Comparison of ENCODE assay signal across 1 cellular context in the genomic region with DNA sequence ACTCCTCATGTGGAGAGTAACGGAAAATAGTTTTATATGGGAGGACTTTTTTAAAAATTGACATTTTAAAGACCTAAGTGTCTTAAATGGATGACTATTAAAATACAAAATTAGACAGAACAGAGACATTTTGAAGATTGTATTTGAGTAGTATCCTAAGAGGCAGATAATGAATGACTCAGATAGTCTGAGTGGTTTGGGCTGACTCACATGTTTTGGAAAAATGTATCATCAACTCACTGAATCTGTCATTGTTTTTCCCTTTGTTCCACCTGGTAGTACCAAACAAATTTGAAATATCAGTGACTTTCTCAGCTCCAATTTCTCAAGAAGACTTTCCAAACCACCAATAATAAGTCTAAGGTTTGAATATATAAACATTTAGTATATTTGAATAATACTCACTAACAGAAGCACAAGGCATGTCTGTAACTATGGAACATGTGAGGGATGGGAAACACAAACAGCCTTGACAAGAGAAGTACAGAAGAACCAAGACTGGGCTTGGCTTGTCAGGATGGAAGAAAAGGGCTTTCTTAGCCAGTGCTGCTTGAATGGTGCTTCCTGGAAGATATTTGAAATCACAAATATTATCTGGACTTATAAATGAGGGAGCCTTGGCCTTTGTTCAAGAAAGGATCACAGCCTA.
A peak's percentile ranks its signal among the peaks of the same experiment; 100 is the strongest.
TF ChIP-seq lines count a peak whose summit lies in the region.

No MANE protein-coding gene starts in this region.

TF ChIP-seq in SK-N-SH, 30 proteins besides CTCF, POLR2A, EP300 and RAD21 (continued from another document):
- TF ChIP-seq, protein P1, sequence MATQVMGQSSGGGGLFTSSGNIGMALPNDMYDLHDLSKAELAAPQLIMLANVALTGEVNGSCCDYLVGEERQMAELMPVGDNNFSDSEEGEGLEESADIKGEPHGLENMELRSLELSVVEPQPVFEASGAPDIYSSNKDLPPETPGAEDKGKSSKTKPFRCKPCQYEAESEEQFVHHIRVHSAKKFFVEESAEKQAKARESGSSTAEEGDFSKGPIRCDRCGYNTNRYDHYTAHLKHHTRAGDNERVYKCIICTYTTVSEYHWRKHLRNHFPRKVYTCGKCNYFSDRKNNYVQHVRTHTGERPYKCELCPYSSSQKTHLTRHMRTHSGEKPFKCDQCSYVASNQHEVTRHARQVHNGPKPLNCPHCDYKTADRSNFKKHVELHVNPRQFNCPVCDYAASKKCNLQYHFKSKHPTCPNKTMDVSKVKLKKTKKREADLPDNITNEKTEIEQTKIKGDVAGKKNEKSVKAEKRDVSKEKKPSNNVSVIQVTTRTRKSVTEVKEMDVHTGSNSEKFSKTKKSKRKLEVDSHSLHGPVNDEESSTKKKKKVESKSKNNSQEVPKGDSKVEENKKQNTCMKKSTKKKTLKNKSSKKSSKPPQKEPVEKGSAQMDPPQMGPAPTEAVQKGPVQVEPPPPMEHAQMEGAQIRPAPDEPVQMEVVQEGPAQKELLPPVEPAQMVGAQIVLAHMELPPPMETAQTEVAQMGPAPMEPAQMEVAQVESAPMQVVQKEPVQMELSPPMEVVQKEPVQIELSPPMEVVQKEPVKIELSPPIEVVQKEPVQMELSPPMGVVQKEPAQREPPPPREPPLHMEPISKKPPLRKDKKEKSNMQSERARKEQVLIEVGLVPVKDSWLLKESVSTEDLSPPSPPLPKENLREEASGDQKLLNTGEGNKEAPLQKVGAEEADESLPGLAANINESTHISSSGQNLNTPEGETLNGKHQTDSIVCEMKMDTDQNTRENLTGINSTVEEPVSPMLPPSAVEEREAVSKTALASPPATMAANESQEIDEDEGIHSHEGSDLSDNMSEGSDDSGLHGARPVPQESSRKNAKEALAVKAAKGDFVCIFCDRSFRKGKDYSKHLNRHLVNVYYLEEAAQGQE (IDR thresholded peaks at IDR 0.05; ENCODE audit: low read depth, low read length), result no peak
- TF ChIP-seq MAX (IDR thresholded peaks at IDR 0.05; ENCODE audit: low read depth), result peak; percentile 33; the same call in 1 of the 2 replicates
- TF ChIP-seq, protein P2, sequence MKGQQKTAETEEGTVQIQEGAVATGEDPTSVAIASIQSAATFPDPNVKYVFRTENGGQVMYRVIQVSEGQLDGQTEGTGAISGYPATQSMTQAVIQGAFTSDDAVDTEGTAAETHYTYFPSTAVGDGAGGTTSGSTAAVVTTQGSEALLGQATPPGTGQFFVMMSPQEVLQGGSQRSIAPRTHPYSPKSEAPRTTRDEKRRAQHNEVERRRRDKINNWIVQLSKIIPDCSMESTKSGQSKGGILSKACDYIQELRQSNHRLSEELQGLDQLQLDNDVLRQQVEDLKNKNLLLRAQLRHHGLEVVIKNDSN (IDR thresholded peaks at IDR 0.05; ENCODE audit: borderline replicate concordance, low read depth), result no peak
- no peak for TF ChIP-seq CHD2 (IDR thresholded peaks at IDR 0.05; ENCODE audit: low read length, partially characterized antibody)
TF ChIP-seq in SK-N-SH: peak in this region for 10.
